ENCODE assay signal across 8 cellular contexts in genomic region chr2:20651731-20652099, GRCh38. TPM values are rescaled to one million over a fixed set of nuclear protein-coding genes. Genes with fewer than 3 reads are reported as not detected.
DNase-seq lines count a peak whose midpoint lies in the region; ATAC-seq, FAIRE-seq and TF ChIP-seq lines count a peak whose summit lies in the region.

No MANE protein-coding gene starts in this region.

- peak overlapping the region; percentile 37 for H3K4me2 ChIP-seq in H9 (ENCODE audit: insufficient read depth, insufficient read length, low read length)

- peaks cover 33 to 35% of the 10 kb centered on the region in 2 experiments for H3K4me1 Mint-ChIP-seq in H9
- H3K4me1 Mint-ChIP-seq in activated CD4-positive, alpha-beta memory T cell treated with anti-CD3 and anti-CD28 coated beads, Interleukin-2, amount 10 ng/mL, durations not matched to agents 7 days and 5 days = peaks cover 30% of the 10 kb centered on the region

- POLR2A ChIA-PET in activated CD4-positive, alpha-beta memory T cell treated with anti-CD3 and anti-CD28 coated beads, Interleukin-2, amount 10 ng/mL, durations not matched to agents 7 days and 5 days (lab: Charles Lee) = interaction anchor here (0.7 to 3.2 kb wide), 20 partner anchors 9 to 1304 kb away, joined by 3 to 28 read pairs (median 6); partner anchors contain the start of genes LAPTM4A, LDAH and RHOB

- no peaks in the 10 kb centered on the region for H3K9me3 ChIP-seq in H9 (ENCODE audit: control insufficient read depth, low read depth, low read length)

- H3K27me3 ChIP-seq in H9 (ENCODE audit: insufficient read depth, low read length) = no peaks in the 10 kb centered on the region

- peak overlapping the region; percentile 76 to 88 for H3K4me3 Mint-ChIP-seq in H9
- H3K4me3 Mint-ChIP-seq in activated CD4-positive, alpha-beta memory T cell treated with anti-CD3 and anti-CD28 coated beads, Interleukin-2, amount 10 ng/mL, durations not matched to agents 7 days and 5 days = peak overlapping the region; percentile 91

- no peaks in the 10 kb centered on the region for H3K79me1 ChIP-seq in H9 (ENCODE audit: insufficient read depth, low read depth, low read length, poor library complexity, severe bottlenecking)

- H3K27me3 Mint-ChIP-seq in H9 (ENCODE audit: low read depth) = peaks cover 33% of the 10 kb centered on the region
- H3K27me3 Mint-ChIP-seq in activated CD4-positive, alpha-beta memory T cell treated with anti-CD3 and anti-CD28 coated beads, Interleukin-2, amount 10 ng/mL, durations not matched to agents 7 days and 5 days = peaks cover 15% of the 10 kb centered on the region

- H3K79me2 ChIP-seq in H9 (ENCODE audit: insufficient read depth, low read length) = no peaks in the 10 kb centered on the region

- no peak overlapping the region; a peak in 1 of 7 replicates for H3K27ac Mint-ChIP-seq in H9
- peak overlapping the region; percentile 89 for H3K27ac Mint-ChIP-seq in activated CD4-positive, alpha-beta memory T cell treated with anti-CD3 and anti-CD28 coated beads, Interleukin-2, amount 10 ng/mL, durations not matched to agents 7 days and 5 days

- H3K36me3 Mint-ChIP-seq in H9 (ENCODE audit: insufficient read depth in 1 of 3, low read depth in 3 of 3) = no peaks in the 10 kb centered on the region; a peak in 1 of 7 replicates
- H3K36me3 Mint-ChIP-seq in activated CD4-positive, alpha-beta memory T cell treated with anti-CD3 and anti-CD28 coated beads, Interleukin-2, amount 10 ng/mL, durations not matched to agents 7 days and 5 days (ENCODE audit: low read depth) = no peaks in the 10 kb centered on the region

- H3K9me3 Mint-ChIP-seq in H9 = no peaks in the 10 kb centered on the region
- no peaks in the 10 kb centered on the region for H3K9me3 Mint-ChIP-seq in activated CD4-positive, alpha-beta memory T cell treated with anti-CD3 and anti-CD28 coated beads, Interleukin-2, amount 10 ng/mL, durations not matched to agents 7 days and 5 days

- H4K8ac ChIP-seq in H9 (replicated peaks; ENCODE audit: insufficient read length, low read depth, low read length) = no peak overlapping the region

- CTCF ChIA-PET in activated CD4-positive, alpha-beta memory T cell treated with anti-CD3 and anti-CD28 coated beads, Interleukin-2, amount 10 ng/mL, durations not matched to agents 7 days and 5 days (lab: Charles Lee) = interaction anchor here (0.7 to 4.9 kb wide), 41 partner anchors 9 to 752 kb away, joined by 3 to 59 read pairs (median 4); partner anchors contain the start of genes LDAH and RHOB

- H3T11ph ChIP-seq in H9 (ENCODE audit: low read length) = no peak overlapping the region

- H4K20me1 ChIP-seq in H9 (ENCODE audit: control insufficient read depth, insufficient read depth, insufficient read length) = no peaks in the 10 kb centered on the region

- H2AK5ac ChIP-seq in H9 (ENCODE audit: insufficient read length, low read length) = no peak overlapping the region

- H3K4me1 ChIP-seq in H9 (ENCODE audit: insufficient read depth, low read length) = no peaks in the 10 kb centered on the region; the same call in 1 of the 2 replicates

- H3K27ac ChIP-seq in H9 (ENCODE audit: insufficient read length, low read depth, low read length) (no peak overlapping the region), skin epidermis (peak overlapping the region in 20 of 21 experiments; percentile 86 to 98 (median 95))

- no peak overlapping the region for H2BK12ac ChIP-seq in H9 (ENCODE audit: insufficient read length, low read depth, low read length)

- no peak overlapping the region for H2BK20ac ChIP-seq in H9 (ENCODE audit: low read depth, low read length, poor library complexity, severe bottlenecking)

- ATAC-seq in left ventricle myocardium superior = no peak
- no peak for ATAC-seq in GM18858 (IDR thresholded peaks at IDR 0.05; ENCODE audit: unreplicated experiment)
- no peak for ATAC-seq in GM21367 (IDR thresholded peaks at IDR 0.05; ENCODE audit: unreplicated experiment)

- no peak for FAIRE-seq in GM19239 (lab: Jason Lieb, UNC)

- no peak overlapping the region for H3K23ac ChIP-seq in H9 (ENCODE audit: insufficient read length, low read depth, low read length)

- H2BK15ac ChIP-seq in H9 (ENCODE audit: low read depth, low read length) = no peak overlapping the region

- H2BK120ac ChIP-seq in H9 (ENCODE audit: low read depth, low read length, poor library complexity, severe bottlenecking) = no peak overlapping the region

- H2BK5ac ChIP-seq in H9 (ENCODE audit: insufficient read length, low read length) = no peak overlapping the region

- H3K9ac ChIP-seq in H9 (ENCODE audit: extremely low read depth, insufficient read length, low read length) = no peak overlapping the region

- no peak overlapping the region for H3K14ac ChIP-seq in H9 (ENCODE audit: insufficient read depth, low read length)

- intact Hi-C loops in left ventricle myocardium superior (cut with micrococcal nuclease) = no loop called here

- WGBS in H9 (ENCODE audit: extremely low coverage, insufficient read length, low lambda C conversion rate) = no CpG with 5 or more reads among the region's 7 CpGs

- no peak for TF ChIP-seq CTCF in H9 (conservative IDR thresholded peaks at IDR 0.05)

- DNase-seq in H9 (no peak), left ventricle myocardium superior (peak; percentile 8), GM19239 (ENCODE audit: insufficient read length, low spot score) (no peak), COR-L47 (lab: John Stamatoyannopoulos, UW) (no peak)
- no peak for DNase-seq in activated CD4-positive, alpha-beta memory T cell treated with anti-CD3 and anti-CD28 coated beads, Interleukin-2, amount 10 ng/mL, durations not matched to agents 7 days and 5 days

- H3K4me3 ChIP-seq in skin epidermis = peak overlapping the region in 6 of 7 experiments; percentile 65 to 95 (median 82)

- H4K5ac ChIP-seq in H9 (ENCODE audit: insufficient read length, low read depth, low read length) = no peak overlapping the region

- no peak overlapping the region for H3K4ac ChIP-seq in H9 (ENCODE audit: low read depth, low read length)

- H2AFZ ChIP-seq in H9 (ENCODE audit: low read length) = no peak overlapping the region

- H4K91ac ChIP-seq in H9 (ENCODE audit: insufficient read length, low read depth, low read length) = no peak overlapping the region

- H3K18ac ChIP-seq in H9 (ENCODE audit: insufficient read length, low read depth, low read length) = no peak overlapping the region

- no peak overlapping the region for H3K56ac ChIP-seq in H9 (ENCODE audit: insufficient read length, low read depth, low read length)

- peaks cover 5% of the 10 kb centered on the region for H3K23me2 ChIP-seq in H9 (ENCODE audit: insufficient read length, low read depth, low read length, poor library complexity, severe bottlenecking)

RNA-seq across cellular contexts. Expression of gene HS1BP3, which starts 0.8 kb away (rescaled TPM):
- total RNA-seq in H9 (2021) (10.8 and 11.1 TPM in 2 replicates), left ventricle myocardium superior (20.2 TPM)
- total RNA-seq in activated CD4-positive, alpha-beta memory T cell treated with anti-CD3 and anti-CD28 coated beads, Interleukin-2, amount 10 ng/mL, durations not matched to agents 7 days and 5 days = 10 to 100 TPM; 17.2 to 19.4 TPM

RNA-seq across cellular contexts. Expression of gene GDF7, which starts 15.2 kb away (rescaled TPM):
- 0.04 TPM in 1 of 2 replicates, not detected in the other for total RNA-seq in H9 (2021)
- not detected for total RNA-seq in activated CD4-positive, alpha-beta memory T cell treated with anti-CD3 and anti-CD28 coated beads, Interleukin-2, amount 10 ng/mL, durations not matched to agents 7 days and 5 days
- total RNA-seq in left ventricle myocardium superior = 0.32 TPM
